Comparison of ENCODE assay signal across 22 cellular contexts in genomic region chr12:9271875-9272274, GRCh38.
"Had no signal": no experiment of that assay in that cellular context is flagged by ENCODE, and none has a peak within 500 bp of the region (broad histone marks: within the 10 kb centered on the region; RNA-seq: fewer than 3 reads in every experiment).

No MANE protein-coding gene starts in this region.

- DNase-seq: IMR-90, Karpas-422, KG1, MM.1S, NCI-H1092 treated with DMSO at 0.1 percent for 48 hours, NCI-H1436, NCI-H187, NCI-H2029, NCI-H2081 treated with DMSO at 0.1 percent for 48 hours, NCI-H2171, NCI-H226, NCI-H446, NCI-H510A, NCI-H524 treated with DMSO at 0.1 percent for 48 hours, NCI-H69, NCI-H774, PC-3, SHP77 treated with DMSO at 0.1 percent for 48 hours had no signal

- H3K9me3 ChIP-seq: SJSA1 had no signal

- H3K4me1 ChIP-seq: SJSA1 had no signal

- H3K4me3 ChIP-seq: SJSA1, SK-N-MC had no signal

- H3K36me3 ChIP-seq: SJSA1 had no signal

- H3K27ac ChIP-seq: RWPE1, SJSA1, SK-N-MC had no signal

- FAIRE-seq: HepG2 had no signal
